Comparison of ENCODE assay signal across 20 cellular contexts in the genomic region with DNA sequence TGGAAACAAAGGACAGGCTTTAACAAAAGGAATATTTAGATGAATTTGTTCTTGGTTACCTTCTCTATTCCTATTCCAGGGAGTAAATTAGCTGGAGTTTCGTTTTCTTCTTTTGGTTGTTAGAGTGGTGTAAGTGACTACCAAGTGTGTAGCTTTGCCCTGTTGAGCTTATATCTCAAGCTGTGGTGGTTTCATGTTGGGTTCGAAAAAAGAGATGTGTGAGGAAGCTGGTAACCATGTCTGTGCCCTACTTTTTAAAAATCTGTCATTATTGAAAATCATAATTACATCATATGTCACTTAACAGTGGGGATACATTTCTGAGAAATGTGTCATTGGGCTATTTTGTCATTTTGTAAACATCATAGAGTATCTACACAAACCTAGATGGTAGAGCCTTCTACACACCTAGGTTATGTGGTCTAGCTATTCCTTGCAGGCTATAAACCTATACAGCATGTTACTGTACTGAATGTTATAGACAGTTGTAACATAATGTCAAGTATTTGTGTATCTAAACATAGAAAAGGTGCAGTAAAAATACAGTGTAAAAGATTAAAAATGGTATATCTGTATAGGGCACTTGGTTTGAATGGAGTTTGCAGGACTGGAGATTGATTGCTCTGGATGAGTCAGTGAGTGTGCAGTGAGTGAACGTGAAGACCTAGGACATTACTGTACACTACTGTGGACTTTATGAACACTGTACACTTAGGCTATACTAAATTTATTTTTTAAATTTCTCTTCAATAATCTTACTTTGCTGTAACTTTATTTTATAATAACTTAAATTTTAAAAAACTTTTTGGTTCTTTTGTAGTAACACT.
DNase-seq lines count a peak whose midpoint lies in the region; ATAC-seq, FAIRE-seq and TF ChIP-seq lines count a peak whose summit lies in the region.
"Had no signal": no experiment of that assay in that cellular context is flagged by ENCODE, and none has a peak within 500 bp of the region (broad histone marks: within the 10 kb centered on the region; RNA-seq: fewer than 3 reads in every experiment).

No MANE protein-coding gene starts in this region.

- no peak overlapping the region for H3K9ac ChIP-seq in keratinocyte (ENCODE audit: control insufficient read depth, extremely low read depth, insufficient read depth, low read length)

- H3K9me1 ChIP-seq in keratinocyte (ENCODE audit: control insufficient read depth, extremely low read depth, insufficient read depth, low read length), result no peaks in the 10 kb centered on the region

- no peaks in the 10 kb centered on the region for H3K79me2 ChIP-seq in keratinocyte (ENCODE audit: control insufficient read depth, insufficient read depth, low read length)

- no peaks in the 10 kb centered on the region for H4K20me1 ChIP-seq in keratinocyte (ENCODE audit: control insufficient read depth, extremely low read depth, insufficient read depth, low read length)

- H3K9me3 ChIP-seq in cardiac muscle cell (ENCODE audit: low read depth) (no peaks in the 10 kb centered on the region), right cardiac atrium (ENCODE audit: control insufficient read depth, low read length) (no peaks in the 10 kb centered on the region), keratinocyte (ENCODE audit: control insufficient read depth, low read depth, low read length) (no peaks in the 10 kb centered on the region), body of pancreas (no peaks in the 10 kb centered on the region)
- H3K9me3 ChIP-seq: adrenal gland, MG63, upper lobe of right lung had no signal

- 97% methylated on average over 3 of the region's 3 CpGs for WGBS in right cardiac atrium
- 86 to 91% methylated on average over 3 of the region's 3 CpGs for WGBS in body of pancreas, 2 donors

- no peak overlapping the region for H3K4me2 ChIP-seq in keratinocyte (ENCODE audit: control insufficient read depth, extremely low read depth, insufficient read depth, low read depth, low read length)

- no peak for TF ChIP-seq POLR2A in body of pancreas (IDR thresholded peaks at IDR 0.05)

- H2AFZ ChIP-seq in keratinocyte (ENCODE audit: control insufficient read depth, low read length), result no peak overlapping the region

- no peak for DNase-seq in cardiac muscle cell (ENCODE audit: low read depth in 1 of 2, low spot score in 1 of 2)
- DNase-seq in right cardiac atrium, result no peak
- DNase-seq in RCC 7860 (ENCODE audit: low spot score), result no peak
- no peak for DNase-seq in keratinocyte (ENCODE audit: low read depth, low spot score)
- DNase-seq in body of pancreas, result no peak
- DNase-seq in NCI-H2029 (lab: John Stamatoyannopoulos, UW), result no peak
- DNase-seq: adrenal gland; glutamatergic neuron; mammary epithelial cell; MG63; NCI-H1417 treated with DMSO at 0.1 percent for 48 hours; NCI-H524; stimulated activated CD4-positive, alpha-beta T cell treated with anti-CD3 and anti-CD28 coated beads, Interleukin-15, amount 100 ng/mL, for 24 hours; stimulated activated CD8-positive, alpha-beta memory T cell treated with anti-CD3 and anti-CD28 coated beads, Interleukin-4, amount 100 ng/mL, for 48 hours; upper lobe of right lung had no signal

- no peak for ATAC-seq in right cardiac atrium
- ATAC-seq in body of pancreas, result no peak
- ATAC-seq in HG02970 (IDR thresholded peaks at IDR 0.05; ENCODE audit: low FRiP score, unreplicated experiment), result no peak
- ATAC-seq: K562, sciatic nerve, upper lobe of right lung, WTC11 had no signal

- dilution Hi-C loops in keratinocyte (cut with MboI; ENCODE audit: extremely low pct_ligation_motif_present, low sequenced_read_pairs), result no loop called here

- peak overlapping the region; percentile 86 for H3K27ac ChIP-seq in cardiac muscle cell
- H3K27ac ChIP-seq in right cardiac atrium (ENCODE audit: low read length), result no peak overlapping the region
- no peak overlapping the region for H3K27ac ChIP-seq in keratinocyte (ENCODE audit: control insufficient read depth, insufficient read depth, low read length)
- no peak overlapping the region for H3K27ac ChIP-seq in body of pancreas
- H3K27ac ChIP-seq: adrenal gland, upper lobe of right lung had no signal

- H3K27me3 ChIP-seq in cardiac muscle cell, result no peaks in the 10 kb centered on the region
- no peaks in the 10 kb centered on the region for H3K27me3 ChIP-seq in right cardiac atrium (ENCODE audit: control insufficient read depth, insufficient read depth)
- no peaks in the 10 kb centered on the region for H3K27me3 ChIP-seq in keratinocyte (ENCODE audit: control insufficient read depth, extremely low read depth, insufficient read depth, low read length)
- no peaks in the 10 kb centered on the region for H3K27me3 ChIP-seq in body of pancreas
- H3K27me3 ChIP-seq: adrenal gland, MG63, upper lobe of right lung had no signal

- H3K36me3 ChIP-seq in cardiac muscle cell, result peaks cover 4% of the 10 kb centered on the region
- H3K36me3 ChIP-seq in keratinocyte (ENCODE audit: control insufficient read depth in 2 of 2, extremely low read depth in 1 of 2, insufficient read depth in 2 of 2, low read length in 2 of 2), result peaks cover 2 to 5% of the 10 kb centered on the region in 2 experiments
- H3K36me3 ChIP-seq in body of pancreas (replicated peaks in 1 of 2; ENCODE audit: insufficient read depth in 1 of 2, low read depth in 2 of 2), result peaks cover 0 to 2% of the 10 kb centered on the region in 2 donors

- intact Hi-C loops in right cardiac atrium (cut with DNase I) (no loop called here), body of pancreas (cut with DNase I) (no loop called here)

- TF ChIP-seq CTCF in cardiac muscle cell (IDR thresholded peaks at IDR 0.05; ENCODE audit: low read depth, low read length) (no peak), keratinocyte (optimal IDR thresholded peaks at IDR 0.05 in 1 of 3, IDR thresholded peaks at IDR 0.05 in 1 of 3, conservative IDR thresholded peaks at IDR 0.05 in 1 of 3; ENCODE audit: extremely low read depth in 1 of 3, insufficient read depth in 2 of 3, low read length in 3 of 3) (no peak), body of pancreas (IDR thresholded peaks at IDR 0.05) (no peak)

- FAIRE-seq in RCC 7860 (lab: Jason Lieb, UNC) (peak; percentile 85), keratinocyte (lab: Jason Lieb, UNC) (peak; percentile 52)
- FAIRE-seq: bronchial epithelial cell, K562 had no signal

- H3K4me3 ChIP-seq in cardiac muscle cell (no peak overlapping the region), right cardiac atrium (ENCODE audit: low read length) (no peak overlapping the region), keratinocyte (ENCODE audit: control insufficient read depth in 2 of 3, extremely low read depth in 1 of 3, insufficient read depth in 2 of 3, low read depth in 1 of 3, low read length in 3 of 3) (no peak overlapping the region), body of pancreas (no peak overlapping the region)
- H3K4me3 ChIP-seq: adrenal gland, K562, MG63, upper lobe of right lung had no signal

- H3K4me1 ChIP-seq in cardiac muscle cell (ENCODE audit: low read depth), result peaks cover 21% of the 10 kb centered on the region
- H3K4me1 ChIP-seq in right cardiac atrium (ENCODE audit: control insufficient read depth, insufficient read depth, low read length), result no peaks in the 10 kb centered on the region
- H3K4me1 ChIP-seq in keratinocyte (ENCODE audit: control insufficient read depth, extremely low read depth, insufficient read depth, low read length), result no peaks in the 10 kb centered on the region
- H3K4me1 ChIP-seq in body of pancreas, result no peaks in the 10 kb centered on the region
- H3K4me1 ChIP-seq: upper lobe of right lung had no signal
